34 cellular contexts compared by ENCODE assay signal in genomic region chr19:19230999-19231398, GRCh38. TPM values are rescaled to one million over a fixed set of nuclear protein-coding genes. Genes with fewer than 3 reads are reported as not detected.
"Had no signal": no experiment of that assay in that cellular context is flagged by ENCODE, and none has a peak within 500 bp of the region (broad histone marks: within the 10 kb centered on the region; RNA-seq: fewer than 3 reads in every experiment).

No MANE protein-coding gene starts in this region.

- FAIRE-seq: endometrium, endothelial cell of umbilical vein had no signal

- H3K27ac ChIP-seq: ascending aorta, breast epithelium, cardiac muscle cell, colonic mucosa, epithelial cell of prostate, esophagus squamous epithelium, gastroesophageal sphincter, heart right ventricle had no signal

- ATAC-seq: activated naive CD4-positive, alpha-beta T cell treated with anti-CD3 and anti-CD28 coated beads, Interleukin-2, amount 50 U/mL, for 72 hours; activated T-cell treated with anti-CD3 and anti-CD28 coated beads, Interleukin-2, amount 50 U/mL, for 72 hours; gastroesophageal sphincter; heart right ventricle; T-helper 17 cell had no signal

- H3K36me3 ChIP-seq: ascending aorta, breast epithelium, cardiac muscle cell, colonic mucosa, esophagus squamous epithelium, gastroesophageal sphincter, heart right ventricle had no signal

- H3K4me3 ChIP-seq: ascending aorta, breast epithelium, cardiac muscle cell, colonic mucosa, esophagus squamous epithelium, gastroesophageal sphincter, heart right ventricle had no signal

- H3K9me3 ChIP-seq: colonic mucosa had no signal

- DNase-seq: activated CD4-positive, alpha-beta memory T cell treated with anti-CD3 and anti-CD28 coated beads, Interleukin-2, amount 10 ng/mL, durations not matched to agents 7 days and 5 days; activated CD4-positive, alpha-beta T cell treated with anti-CD3 and anti-CD28 coated beads for 4 hours; activated CD4-positive, alpha-beta T cell treated with anti-CD3 and anti-CD28 coated beads, Interleukin-2, amount 10 ng/mL, durations not matched to agents 7 days and 5 days; activated CD4-positive, alpha-beta T cell treated with anti-CD3 and anti-CD28 coated beads, Interleukin-2, amount 50 U/mL, for 4 hours; activated CD4-positive, CD25-positive, alpha-beta regulatory T cell; activated CD4-positive, CD25-positive, alpha-beta regulatory T cell treated with anti-CD3 and anti-CD28 coated beads, Interleukin-2, amount 50 U/mL, for 72 hours; activated CD8-positive, alpha-beta memory T cell treated with anti-CD3 and anti-CD28 coated beads, Interleukin-2, amount 50 U/mL, for 48 hours; activated gamma-delta T cell; activated naive CD4-positive, alpha-beta T cell; activated naive CD4-positive, alpha-beta T cell treated with anti-CD3 and anti-CD28 coated beads, Interleukin-2, amount 10 ng/mL, durations not matched to agents 7 days and 5 days; activated naive CD8-positive, alpha-beta T cell treated with anti-CD3 and anti-CD28 coated beads, Interleukin-2, amount 10 ng/mL, durations not matched to agents 7 days and 5 days; activated T-cell treated with anti-CD3 and anti-CD28 coated beads for 4 hours; activated T-cell treated with anti-CD3 and anti-CD28 coated beads, Interleukin-2, amount 50 U/mL, for 24 hours; activated T-cell treated with anti-CD3 and anti-CD28 coated beads, Interleukin-2, amount 50 U/mL, for 72 hours; central memory CD4-positive, alpha-beta T cell; cerebellar nuclear complex; colonic mucosa; effector CD8-positive, alpha-beta T cell; esophagus squamous epithelium; foreskin melanocyte; heart right ventricle; T-helper 17 cell; T1000 had no signal

- H3K27me3 ChIP-seq: ascending aorta, colonic mucosa had no signal

RNA-seq across cellular contexts. Expression of gene NCAN, which starts 19.2 kb away (rescaled TPM):
- total RNA-seq: activated CD4-positive, alpha-beta memory T cell treated with anti-CD3 and anti-CD28 coated beads, Interleukin-2, amount 10 ng/mL, durations not matched to agents 7 days and 5 days; activated CD4-positive, alpha-beta T cell treated with anti-CD3 and anti-CD28 coated beads, Interleukin-2, amount 10 ng/mL, durations not matched to agents 7 days and 5 days; activated naive CD4-positive, alpha-beta T cell treated with anti-CD3 and anti-CD28 coated beads, Interleukin-2, amount 50 U/mL, for 72 hours; activated naive CD8-positive, alpha-beta T cell treated with anti-CD3 and anti-CD28 coated beads, Interleukin-2, amount 10 ng/mL, durations not matched to agents 7 days and 5 days; ascending aorta; breast epithelium; endothelial cell of umbilical vein; esophagus squamous epithelium; fibroblast of villous mesenchyme; glomerular endothelial cell; heart right ventricle; T-helper 17 cell had no signal

RNA-seq across cellular contexts. Expression of gene TM6SF2, which starts 42.1 kb away (rescaled TPM):
- total RNA-seq: activated CD4-positive, alpha-beta memory T cell treated with anti-CD3 and anti-CD28 coated beads, Interleukin-2, amount 10 ng/mL, durations not matched to agents 7 days and 5 days; activated CD4-positive, alpha-beta T cell treated with anti-CD3 and anti-CD28 coated beads, Interleukin-2, amount 10 ng/mL, durations not matched to agents 7 days and 5 days; activated naive CD4-positive, alpha-beta T cell treated with anti-CD3 and anti-CD28 coated beads, Interleukin-2, amount 50 U/mL, for 72 hours; activated naive CD8-positive, alpha-beta T cell treated with anti-CD3 and anti-CD28 coated beads, Interleukin-2, amount 10 ng/mL, durations not matched to agents 7 days and 5 days; activated T-cell treated with anti-CD3 and anti-CD28 coated beads, Interleukin-2, amount 50 U/mL, for 72 hours; dermis microvascular lymphatic vessel endothelial cell; endothelial cell of umbilical vein; gastroesophageal sphincter; glomerular endothelial cell; T-helper 17 cell had no signal
